Comparison of ENCODE assay signal across 8 cellular contexts in the genomic region with DNA sequence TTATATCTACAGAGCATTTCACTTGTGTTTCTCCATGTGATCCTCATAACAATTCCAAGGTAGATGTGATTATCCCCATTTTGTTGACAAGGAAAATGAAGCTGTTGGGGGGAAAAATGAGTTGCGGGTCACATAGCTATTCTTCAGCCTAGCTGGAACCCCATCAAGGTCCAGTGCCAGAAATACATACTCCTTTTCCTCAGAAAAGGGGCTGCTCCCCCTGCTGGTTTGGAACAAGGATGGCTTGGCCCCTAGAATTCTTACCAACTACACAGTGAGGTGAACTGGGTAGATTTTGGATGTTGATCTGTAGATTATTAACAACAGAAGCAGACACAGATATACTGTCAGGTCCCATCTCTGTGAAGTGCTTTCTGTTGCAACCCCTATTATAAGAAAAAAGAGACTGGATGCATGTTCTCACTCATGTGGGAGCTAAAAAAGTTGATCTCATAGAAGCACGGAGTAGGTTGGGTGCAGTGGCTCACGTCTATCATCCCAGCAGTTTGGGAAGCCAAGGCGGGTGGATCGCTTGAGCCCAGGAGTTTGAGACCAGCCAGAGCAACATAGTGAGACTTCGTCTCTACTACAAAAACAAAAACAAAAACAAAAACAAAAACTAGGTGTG.
DNase-seq lines count a peak whose midpoint lies in the region; ATAC-seq and TF ChIP-seq lines count a peak whose summit lies in the region.

No MANE protein-coding gene starts in this region.

- no peaks in the 10 kb centered on the region for H3K27me3 ChIP-seq in DOHH2 (ENCODE audit: control insufficient read depth, low read length)

- H3K4me1 Mint-ChIP-seq in activated naive CD8-positive, alpha-beta T cell treated with anti-CD3 and anti-CD28 coated beads, Interleukin-2, amount 50 U/mL, for 24 hours: peaks cover 59% of the 10 kb centered on the region
- H3K4me1 Mint-ChIP-seq in stimulated activated naive B cell treated with anti-CD40 and anti-IgM and Interleukin-4, amounts not matched to agents 10 μg/mL and 1 μg/mL and 100 μg/mL, for 72 hours: peaks cover 3 to 5% of the 10 kb centered on the region in 2 donors

- POLR2A ChIA-PET in HEK293T (lab: Yijun Ruan, JAX): interaction anchor here (0.6 to 1.7 kb wide), 8 partner anchors 11 to 122 kb away, joined by 3 to 8 read pairs (median 4); a partner anchor contains a TSS

- H3K9me2 ChIP-seq in DOHH2 (replicated peaks; ENCODE audit: control insufficient read depth, low read length): no peaks in the 10 kb centered on the region

- peak; percentile 77 for TF ChIP-seq CTCF in DOHH2 (IDR thresholded peaks at IDR 0.05; ENCODE audit: low read depth, low read length, poor library complexity, severe bottlenecking)

- peaks cover 62% of the 10 kb centered on the region for H3K36me3 Mint-ChIP-seq in activated naive CD8-positive, alpha-beta T cell treated with anti-CD3 and anti-CD28 coated beads, Interleukin-2, amount 50 U/mL, for 24 hours (ENCODE audit: low read depth)
- H3K36me3 Mint-ChIP-seq in stimulated activated naive B cell treated with anti-CD40 and anti-IgM and Interleukin-4, amounts not matched to agents 10 μg/mL and 1 μg/mL and 100 μg/mL, for 72 hours: peaks cover 9 to 31% of the 10 kb centered on the region in 2 donors

- H3K27me3 Mint-ChIP-seq in activated naive CD8-positive, alpha-beta T cell treated with anti-CD3 and anti-CD28 coated beads, Interleukin-2, amount 50 U/mL, for 24 hours: no peaks in the 10 kb centered on the region
- no peaks in the 10 kb centered on the region for H3K27me3 Mint-ChIP-seq in stimulated activated naive B cell treated with anti-CD40 and anti-IgM and Interleukin-4, amounts not matched to agents 10 μg/mL and 1 μg/mL and 100 μg/mL, for 72 hours

- no peaks in the 10 kb centered on the region for H3K36me3 ChIP-seq in DOHH2 (ENCODE audit: control insufficient read depth, low read length)

- H3F3A ChIP-seq in DOHH2 (ENCODE audit: control insufficient read depth, insufficient read depth): no peaks in the 10 kb centered on the region

- H4K20me1 ChIP-seq in DOHH2 (ENCODE audit: control insufficient read depth, insufficient read depth, low read depth, low read length): no peaks in the 10 kb centered on the region

- no peak for ATAC-seq in activated naive CD8-positive, alpha-beta T cell treated with anti-CD3 and anti-CD28 coated beads, Interleukin-2, amount 50 U/mL, for 24 hours
- ATAC-seq in stimulated activated naive B cell treated with anti-CD40 and anti-IgM and Interleukin-4, amounts not matched to agents 10 μg/mL and 1 μg/mL and 100 μg/mL, for 72 hours (replicated peaks): peak; percentile 70 to 81
- ATAC-seq in GM21528 (IDR thresholded peaks at IDR 0.05; ENCODE audit: low FRiP score, unreplicated experiment): no peak

- DNase-seq in HEK293T (ENCODE audit: extremely low spot score) (peak; percentile 63), OCI-M1 (lab: John Stamatoyannopoulos, UW) (peak; percentile 67), hepatic stellate cell (ENCODE audit: low spot score) (peak; percentile 77), NCI-H187 treated with DMSO at 0.1 percent for 48 hours (lab: John Stamatoyannopoulos, UW) (no peak)
- DNase-seq in activated naive CD8-positive, alpha-beta T cell treated with anti-CD3 and anti-CD28 coated beads, Interleukin-2, amount 50 U/mL, for 24 hours: peak; percentile 46
- peak; percentile 18 for DNase-seq in stimulated activated naive B cell treated with anti-CD40 and anti-IgM and Interleukin-4, amounts not matched to agents 10 μg/mL and 1 μg/mL and 100 μg/mL, for 72 hours

- H3K4me2 ChIP-seq in DOHH2 (ENCODE audit: low read length): no peak overlapping the region

- no peak overlapping the region for H3K4me3 ChIP-seq in DOHH2 (ENCODE audit: low read length)

- CTCF ChIA-PET in HEK293T (lab: Yijun Ruan, JAX): interaction anchor here (0.6 to 2.0 kb wide), 11 partner anchors 9 to 100 kb away, joined by 3 to 21 read pairs (median 4); a partner anchor contains a TSS

- H3K27ac ChIP-seq in DOHH2 (ENCODE audit: low read depth, low read length): no peak overlapping the region

- no peaks in the 10 kb centered on the region for H3K79me2 ChIP-seq in DOHH2 (ENCODE audit: control insufficient read depth, low read length)

- no peaks in the 10 kb centered on the region for H3K4me1 ChIP-seq in DOHH2 (ENCODE audit: control insufficient read depth, low read length)

- H3K9me3 ChIP-seq in DOHH2 (ENCODE audit: control insufficient read depth, insufficient read depth, low read length): no peaks in the 10 kb centered on the region

- no peak overlapping the region for H3K27ac Mint-ChIP-seq in activated naive CD8-positive, alpha-beta T cell treated with anti-CD3 and anti-CD28 coated beads, Interleukin-2, amount 50 U/mL, for 24 hours
- H3K27ac Mint-ChIP-seq in stimulated activated naive B cell treated with anti-CD40 and anti-IgM and Interleukin-4, amounts not matched to agents 10 μg/mL and 1 μg/mL and 100 μg/mL, for 72 hours: no peak overlapping the region

- H3K9me3 Mint-ChIP-seq in activated naive CD8-positive, alpha-beta T cell treated with anti-CD3 and anti-CD28 coated beads, Interleukin-2, amount 50 U/mL, for 24 hours: no peaks in the 10 kb centered on the region
- no peaks in the 10 kb centered on the region for H3K9me3 Mint-ChIP-seq in stimulated activated naive B cell treated with anti-CD40 and anti-IgM and Interleukin-4, amounts not matched to agents 10 μg/mL and 1 μg/mL and 100 μg/mL, for 72 hours

- H3K4me3 Mint-ChIP-seq in activated naive CD8-positive, alpha-beta T cell treated with anti-CD3 and anti-CD28 coated beads, Interleukin-2, amount 50 U/mL, for 24 hours: no peak overlapping the region
- no peak overlapping the region for H3K4me3 Mint-ChIP-seq in stimulated activated naive B cell treated with anti-CD40 and anti-IgM and Interleukin-4, amounts not matched to agents 10 μg/mL and 1 μg/mL and 100 μg/mL, for 72 hours

TF ChIP-seq in HEK293T, 16 proteins besides CTCF, POLR2A, EP300 and RAD21:
- TF ChIP-seq FOXM1 (IDR thresholded peaks at IDR 0.05; ENCODE audit: borderline replicate concordance) (no peak), ZNF384 (IDR thresholded peaks at IDR 0.05) (no peak), BHLHE40 (IDR thresholded peaks at IDR 0.05; ENCODE audit: borderline replicate concordance) (no peak), L3MBTL2 (conservative IDR thresholded peaks at IDR 0.05) (no peak), ELF4 (IDR thresholded peaks at IDR 0.05) (no peak), FOXK2 (IDR thresholded peaks at IDR 0.05) (no peak)

Comparison
In these comparisons a context has a peak if more than half of its experiments do, and no peak if none do; other contexts are left out.
1. ATAC-seq: peak in stimulated activated naive B cell treated with anti-CD40 and anti-IgM and Interleukin-4, amounts not matched to agents 10 μg/mL and 1 μg/mL and 100 μg/mL, for 72 hours (2 of 2); none in activated naive CD8-positive, alpha-beta T cell treated with anti-CD3 and anti-CD28 coated beads, Interleukin-2, amount 50 U/mL, for 24 hours (single experiment) and GM21528 (single experiment).